ENCODE assay signal across 28 cellular contexts in genomic region chr20:11174861-11175260, GRCh38.
"Had no signal": no experiment of that assay in that cellular context is flagged by ENCODE, and none has a peak within 500 bp of the region (broad histone marks: within the 10 kb centered on the region; RNA-seq: fewer than 3 reads in every experiment).

No MANE protein-coding gene starts in this region.

- H3K27ac ChIP-seq: neural progenitor cell, ovary, parathyroid adenoma, psoas muscle, right lobe of liver, sigmoid colon, stomach, thoracic aorta, tibial nerve, upper lobe of left lung, vagina had no signal

- H3K36me3 Mint-ChIP-seq: natural killer cell; neural progenitor cell; stimulated activated effector memory CD8-positive, alpha-beta T cell treated with anti-CD3 and anti-CD28 coated beads, Interleukin-12 subunit alpha, Interleukin-12 subunit beta, amount 100 ng/mL, for 72 hours; stimulated activated naive B cell treated with anti-CD40 and anti-IgM and Interleukin-4, amounts not matched to agents 10 μg/mL and 1 μg/mL and 100 μg/mL, for 72 hours had no signal

- H3K4me1 ChIP-seq: parathyroid adenoma, right lobe of liver, sigmoid colon, vagina had no signal

- H2AFZ ChIP-seq: neural progenitor cell, parathyroid adenoma had no signal

- H3K9me3 Mint-ChIP-seq: nephron; neural progenitor cell; stimulated activated naive CD8-positive, alpha-beta T cell treated with anti-CD3 and anti-CD28 coated beads, Interleukin-15, Interleukin-2, amounts not matched to agents 100 ng/mL and 50 ng/mL, for 24 hours had no signal

- H3K27ac Mint-ChIP-seq: natural killer cell; nephron; neural progenitor cell; progenitor cell of endocrine pancreas; stimulated activated effector memory CD8-positive, alpha-beta T cell treated with anti-CD3 and anti-CD28 coated beads, Interleukin-12 subunit alpha, Interleukin-12 subunit beta, amount 100 ng/mL, for 72 hours; stimulated activated naive B cell treated with anti-CD40 and anti-IgM and Interleukin-4, amounts not matched to agents 10 μg/mL and 1 μg/mL and 100 μg/mL, for 72 hours; stimulated activated naive CD8-positive, alpha-beta T cell treated with anti-CD3 and anti-CD28 coated beads, Interleukin-15, Interleukin-2, amounts not matched to agents 100 ng/mL and 50 ng/mL, for 24 hours had no signal

- H3K27me3 Mint-ChIP-seq: progenitor cell of endocrine pancreas; stimulated activated naive B cell treated with anti-CD40 and anti-IgM and Interleukin-4, amounts not matched to agents 10 μg/mL and 1 μg/mL and 100 μg/mL, for 72 hours had no signal

- ATAC-seq: natural killer cell; psoas muscle; right cardiac atrium; right lobe of liver; stimulated activated effector memory CD8-positive, alpha-beta T cell treated with anti-CD3 and anti-CD28 coated beads, Interleukin-12 subunit alpha, Interleukin-12 subunit beta, amount 100 ng/mL, for 72 hours; stimulated activated naive B cell treated with anti-CD40 and anti-IgM and Interleukin-4, amounts not matched to agents 10 μg/mL and 1 μg/mL and 100 μg/mL, for 72 hours had no signal

- H3K4me1 Mint-ChIP-seq: natural killer cell; nephron; stimulated activated effector memory CD8-positive, alpha-beta T cell treated with anti-CD3 and anti-CD28 coated beads, Interleukin-12 subunit alpha, Interleukin-12 subunit beta, amount 100 ng/mL, for 72 hours; stimulated activated naive B cell treated with anti-CD40 and anti-IgM and Interleukin-4, amounts not matched to agents 10 μg/mL and 1 μg/mL and 100 μg/mL, for 72 hours had no signal

- H3K9me3 ChIP-seq: ovary, psoas muscle, right lobe of liver, sigmoid colon, stomach, thoracic aorta, tibial nerve, upper lobe of left lung, vagina had no signal

- H3K4me3 Mint-ChIP-seq: natural killer cell; nephron; neural progenitor cell; stimulated activated effector memory CD8-positive, alpha-beta T cell treated with anti-CD3 and anti-CD28 coated beads, Interleukin-12 subunit alpha, Interleukin-12 subunit beta, amount 100 ng/mL, for 72 hours; stimulated activated naive B cell treated with anti-CD40 and anti-IgM and Interleukin-4, amounts not matched to agents 10 μg/mL and 1 μg/mL and 100 μg/mL, for 72 hours; stimulated activated naive CD8-positive, alpha-beta T cell treated with anti-CD3 and anti-CD28 coated beads, Interleukin-15, Interleukin-2, amounts not matched to agents 100 ng/mL and 50 ng/mL, for 24 hours had no signal

- H3K4me2 ChIP-seq: neural progenitor cell had no signal

- FAIRE-seq: small intestine, urothelium cell line had no signal

- H3K27me3 ChIP-seq: neural progenitor cell, sigmoid colon, stomach, tibial nerve, upper lobe of left lung, vagina had no signal

- H3K79me2 ChIP-seq: parathyroid adenoma had no signal

- H3K4me3 ChIP-seq: neural progenitor cell, ovary, psoas muscle, right lobe of liver, sigmoid colon, stomach, thoracic aorta, tibial nerve, upper lobe of left lung, vagina had no signal

- DNase-seq: natural killer cell; occipital lobe; ovary; posterior cingulate gyrus; psoas muscle; right cardiac atrium; right lobe of liver; sigmoid colon; small intestine; stimulated activated CD4-positive, alpha-beta T cell treated with anti-CD3 and anti-CD28 coated beads, Interleukin-15, amount 100 ng/mL, for 24 hours; stimulated activated CD4-positive, alpha-beta T cell treated with anti-CD3 and anti-CD28 coated beads, Interleukin-2, amount 100 ng/mL, for 24 hours; stimulated activated CD4-positive, alpha-beta T cell treated with anti-CD3 and anti-CD28 coated beads, Interleukin-2, amount 100 ng/mL, for 48 hours; stimulated activated CD4-positive, alpha-beta T cell treated with anti-CD3 and anti-CD28 coated beads, Interleukin-4, amount 100 ng/mL, for 24 hours; stimulated activated naive B cell treated with anti-CD40 and anti-IgM and Interleukin-4, amounts not matched to agents 10 μg/mL and 1 μg/mL and 100 μg/mL, for 72 hours; stimulated activated naive CD4-positive, alpha-beta T cell treated with Interleukin-2 at 50 U/mL for 16 hours; stomach; trophoblast cell; upper lobe of left lung had no signal

- H3K36me3 ChIP-seq: neural progenitor cell, ovary, right lobe of liver, sigmoid colon, stomach, thoracic aorta, tibial nerve, upper lobe of left lung, vagina had no signal

- H3K9ac ChIP-seq: neural progenitor cell, parathyroid adenoma had no signal
